In the genomic region with DNA sequence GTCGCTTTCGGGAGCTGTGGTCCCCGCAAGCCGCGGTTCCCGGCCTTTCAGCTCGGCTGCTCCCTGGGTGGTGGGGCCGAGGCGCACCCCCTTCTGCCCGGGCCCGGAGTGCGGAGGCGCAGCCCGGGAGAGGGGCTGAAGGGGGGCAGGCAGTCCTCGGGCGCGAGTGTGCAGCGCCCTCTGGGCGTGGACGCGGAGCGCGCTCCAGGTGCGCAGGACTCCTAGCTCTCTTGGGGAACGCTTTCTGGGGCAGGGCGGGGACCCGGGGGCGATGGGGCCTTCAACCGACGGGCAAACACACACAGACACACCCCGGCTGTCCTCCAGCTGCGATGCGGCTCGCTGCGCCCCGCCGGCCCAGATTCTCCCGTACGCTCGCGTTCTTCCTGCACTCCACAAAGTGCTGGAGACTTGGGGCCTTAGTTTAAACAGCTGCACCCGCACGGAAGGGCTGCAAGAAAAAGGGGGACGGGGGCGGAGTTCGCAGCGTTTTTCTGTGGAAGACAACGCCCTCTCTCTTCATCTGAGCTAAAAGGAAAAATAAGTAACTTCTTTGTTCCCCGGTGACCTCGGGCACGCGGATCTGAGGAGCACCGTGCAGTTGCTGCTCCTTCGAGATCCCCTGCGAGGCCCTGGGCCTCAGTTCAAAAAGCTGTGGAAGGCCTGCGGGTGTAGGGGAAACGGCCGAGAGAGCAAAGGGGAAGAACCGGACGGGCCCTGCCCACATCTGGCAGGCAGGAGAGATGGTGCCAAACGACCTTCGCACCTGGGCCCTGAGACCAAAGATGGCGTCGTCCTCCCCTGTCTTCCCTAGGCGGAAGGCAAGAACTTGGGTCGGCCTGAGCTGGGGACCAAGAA, we compare ENCODE assay signal across 9 cellular contexts. TPM values are rescaled to one million over a fixed set of nuclear protein-coding genes. Genes with fewer than 3 reads are reported as not detected.
DNase-seq lines count a peak whose midpoint lies in the region; ATAC-seq, FAIRE-seq and TF ChIP-seq lines count a peak whose summit lies in the region.
"Had no signal": no experiment of that assay in that cellular context is flagged by ENCODE, and none has a peak within 500 bp of the region (broad histone marks: within the 10 kb centered on the region; RNA-seq: fewer than 3 reads in every experiment).

No MANE protein-coding gene starts in this region.

- no peaks in the 10 kb centered on the region for H3K79me2 ChIP-seq in SU-DHL-6 (ENCODE audit: insufficient read depth, low read length)

- H3K4me1 Mint-ChIP-seq in stimulated activated naive CD8-positive, alpha-beta T cell treated with anti-CD3 and anti-CD28 coated beads, Interleukin-15, amount 100 ng/mL, for 72 hours = peaks cover 7% of the 10 kb centered on the region

- no peaks in the 10 kb centered on the region for H3K9me2 ChIP-seq in SU-DHL-6 (replicated peaks; ENCODE audit: insufficient read depth, low read length)

- H4K20me1 ChIP-seq in SU-DHL-6 (ENCODE audit: low read depth, low read length) = no peaks in the 10 kb centered on the region

- 14 to 15% methylated on average over 66 of the region's 66 CpGs for WGBS in ectodermal cell, 2 experiments

- peaks cover 74% of the 10 kb centered on the region for H3K27me3 Mint-ChIP-seq in stimulated activated naive CD8-positive, alpha-beta T cell treated with anti-CD3 and anti-CD28 coated beads, Interleukin-15, amount 100 ng/mL, for 72 hours

- H2AFZ ChIP-seq in SU-DHL-6 (ENCODE audit: low read depth, low read length, severe bottlenecking) = no peak overlapping the region

- H3K4me2 ChIP-seq in SU-DHL-6 (ENCODE audit: low read depth, low read length, poor library complexity, severe bottlenecking) = peak overlapping the region; percentile 83

- no peak overlapping the region for H3K27ac Mint-ChIP-seq in stimulated activated naive CD8-positive, alpha-beta T cell treated with anti-CD3 and anti-CD28 coated beads, Interleukin-15, amount 100 ng/mL, for 72 hours

- no peak for FAIRE-seq in H54 (lab: Jason Lieb, UNC)
- FAIRE-seq: islet of Langerhans had no signal

- no peaks in the 10 kb centered on the region for H3K36me3 ChIP-seq in SU-DHL-6 (ENCODE audit: low read length)
- no peaks in the 10 kb centered on the region for H3K36me3 ChIP-seq in ectodermal cell (ENCODE audit: control insufficient read depth, insufficient read depth, low read length)

- peak overlapping the region; percentile 56; the same call in 1 of the 2 replicates for H3K9ac ChIP-seq in SU-DHL-6 (ENCODE audit: low read length)

- H3K4me3 ChIP-seq in SU-DHL-6 (ENCODE audit: insufficient read depth, low read length, poor library complexity, severe bottlenecking) = peak overlapping the region; percentile 45
- peak overlapping the region; percentile 79 for H3K4me3 ChIP-seq in ectodermal cell (ENCODE audit: insufficient read depth, low read depth, low read length)

- peak overlapping the region; percentile 66 to 68 for H3K4me3 Mint-ChIP-seq in stimulated activated naive CD8-positive, alpha-beta T cell treated with anti-CD3 and anti-CD28 coated beads, Interleukin-15, amount 100 ng/mL, for 72 hours

- no peaks in the 10 kb centered on the region for H3K9me3 Mint-ChIP-seq in stimulated activated naive CD8-positive, alpha-beta T cell treated with anti-CD3 and anti-CD28 coated beads, Interleukin-15, amount 100 ng/mL, for 72 hours

- no peaks in the 10 kb centered on the region for H3F3A ChIP-seq in SU-DHL-6 (ENCODE audit: insufficient read depth)

- peak; percentile 76 for ATAC-seq in stimulated activated naive CD8-positive, alpha-beta T cell treated with anti-CD3 and anti-CD28 coated beads, Interleukin-15, amount 100 ng/mL, for 72 hours

- TF ChIP-seq CTCF in SU-DHL-6 (IDR thresholded peaks at IDR 0.05; ENCODE audit: insufficient read depth, low read length, poor library complexity, severe bottlenecking) = peak; percentile 52

- no peak for TF ChIP-seq POLR2A in H54 (IDR thresholded peaks at IDR 0.05; ENCODE audit: low read depth, low read length)

- DNase-seq in NCI-H524 (lab: John Stamatoyannopoulos, UW) (peak; percentile 61 to 74), NCI-H524 treated with DMSO at 0.1 percent for 48 hours (lab: John Stamatoyannopoulos, UW) (no peak), H54 (ENCODE audit: insufficient read length, low spot score) (peak; percentile 68), LHCN-M2 (ENCODE audit: low read depth) (peak; percentile 59), medulla oblongata (ENCODE audit: extremely low spot score) (peak; percentile 9)
- peak; percentile 48 to 57 for DNase-seq in stimulated activated naive CD8-positive, alpha-beta T cell treated with anti-CD3 and anti-CD28 coated beads, Interleukin-15, amount 100 ng/mL, for 72 hours

- H3K4me1 ChIP-seq in ectodermal cell (ENCODE audit: control insufficient read depth, insufficient read depth, low read length) = peaks cover 18% of the 10 kb centered on the region

- H3K27ac ChIP-seq in SU-DHL-6 (ENCODE audit: low read depth, low read length) (no peak overlapping the region), ectodermal cell (ENCODE audit: insufficient read depth, low read depth, low read length, poor library complexity, severe bottlenecking) (no peak overlapping the region)

- H3K9me3 ChIP-seq in SU-DHL-6 (ENCODE audit: insufficient read depth, low read length) (no peaks in the 10 kb centered on the region), ectodermal cell (ENCODE audit: control insufficient read depth, low read length) (no peaks in the 10 kb centered on the region)

- H3K27me3 ChIP-seq in SU-DHL-6 (ENCODE audit: low read length) (no peaks in the 10 kb centered on the region), ectodermal cell (ENCODE audit: control insufficient read depth, insufficient read depth, low read length, poor library complexity, severe bottlenecking) (peaks cover 4% of the 10 kb centered on the region)

RNA-seq across cellular contexts. Expression of gene SDC1, which starts 0.6 kb away (rescaled TPM):
- total RNA-seq in LHCN-M2 (2014; rRNA removed) = 73.1 and 83.5 TPM in 2 replicates
- 28.3 TPM for polyA plus RNA-seq in LHCN-M2 (2012)
- 60.5 TPM for polyA plus RNA-seq in ectodermal cell (2013, experiment 1 of 4)
- polyA plus RNA-seq in ectodermal cell (2013, experiment 2 of 4) = 40.5 TPM
- 32.2 TPM for polyA plus RNA-seq in ectodermal cell (2013, experiment 3 of 4)
- polyA plus RNA-seq in ectodermal cell (2013, experiment 4 of 4) = 34.4 TPM
